In the genomic region with DNA sequence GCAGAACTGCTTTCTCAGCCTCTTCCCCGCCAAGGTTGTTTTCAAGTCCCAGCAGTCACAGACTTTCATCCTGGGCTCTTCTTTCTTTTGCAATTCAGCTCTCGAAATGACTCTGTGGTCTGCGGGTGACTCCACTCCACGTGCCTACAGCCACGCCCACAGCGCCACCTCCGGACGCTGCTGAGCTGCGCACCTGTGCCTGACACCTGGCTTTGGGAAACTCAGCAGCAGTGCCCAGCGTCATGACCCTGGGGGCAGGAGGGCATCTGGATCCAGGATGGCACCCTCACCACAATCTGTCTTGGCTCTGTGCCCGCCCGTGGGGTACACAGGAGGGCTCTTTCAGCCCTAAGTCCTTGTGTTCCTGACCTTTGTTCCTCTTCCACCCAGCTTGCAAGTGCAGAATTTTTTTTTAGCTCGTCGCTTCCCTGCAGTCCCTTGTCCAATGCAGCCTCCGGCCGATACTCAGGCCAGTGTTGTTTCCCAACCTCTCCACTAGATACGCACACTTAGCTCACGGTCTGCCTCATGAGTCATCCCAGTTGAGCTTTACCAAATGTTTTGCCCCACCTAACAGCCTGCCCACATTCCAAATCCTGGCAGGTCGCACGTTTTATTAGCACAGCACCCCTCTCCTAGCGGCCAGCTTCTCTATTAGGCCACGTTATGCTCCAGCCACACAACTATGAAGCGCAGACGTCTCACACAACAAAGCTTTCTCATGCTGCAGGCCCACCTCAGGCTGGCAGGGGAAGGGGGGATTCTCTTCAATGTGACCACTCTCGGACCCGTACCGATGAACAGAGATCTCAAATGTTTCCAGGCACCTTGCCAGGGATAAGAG, we compare ENCODE assay signal across 8 cellular contexts. TPM values are rescaled to one million over a fixed set of nuclear protein-coding genes. Genes with fewer than 3 reads are reported as not detected.
DNase-seq lines count a peak whose midpoint lies in the region; ATAC-seq and TF ChIP-seq lines count a peak whose summit lies in the region.

No MANE protein-coding gene starts in this region.

- H4K20me1 ChIP-seq in BLaER1 = peaks cover 59% of the 10 kb centered on the region

- peak; percentile 84 for DNase-seq in H7
- DNase-seq in RKO (ENCODE audit: low spot score) = peak; percentile 63
- DNase-seq in activated naive CD4-positive, alpha-beta T cell treated with anti-CD3 and anti-CD28 coated beads for 36 hours = peak; percentile 83
- peak; percentile 55 for DNase-seq in left ventricle myocardium superior
- DNase-seq in stimulated activated CD4-positive, alpha-beta T cell treated with anti-CD3 and anti-CD28 coated beads, Interleukin-2, amount 100 ng/mL, for 48 hours = peak; percentile 65 to 66

- peak overlapping the region; percentile 56 for H3K27ac ChIP-seq in BLaER1

- peak; percentile 74 for ATAC-seq in left ventricle myocardium superior
- no peak for ATAC-seq in GM21515 (IDR thresholded peaks at IDR 0.05; ENCODE audit: unreplicated experiment)
- ATAC-seq in GM18505 (IDR thresholded peaks at IDR 0.05; ENCODE audit: unreplicated experiment) = no peak

- peaks cover 2% of the 10 kb centered on the region for H3K9me3 Mint-ChIP-seq in activated naive CD4-positive, alpha-beta T cell treated with anti-CD3 and anti-CD28 coated beads for 36 hours

- no peak overlapping the region for H3K4me2 ChIP-seq in BLaER1

- H3K4me1 Mint-ChIP-seq in activated naive CD4-positive, alpha-beta T cell treated with anti-CD3 and anti-CD28 coated beads for 36 hours (ENCODE audit: low read depth) = peaks cover 36% of the 10 kb centered on the region

- TF ChIP-seq POLR2A in GM18505 (IDR thresholded peaks at IDR 0.05; ENCODE audit: borderline replicate concordance, extremely low read depth, insufficient read depth, insufficient read length) = no peak

- no peaks in the 10 kb centered on the region for H3K27me3 Mint-ChIP-seq in activated naive CD4-positive, alpha-beta T cell treated with anti-CD3 and anti-CD28 coated beads for 36 hours (ENCODE audit: low read depth)

- CTCF ChIA-PET in activated naive CD4-positive, alpha-beta T cell treated with anti-CD3 and anti-CD28 coated beads for 36 hours (lab: Charles Lee) = interaction anchor here (0.6 to 1.9 kb wide), 7 partner anchors 11 to 149 kb away, joined by 3 to 21 read pairs (median 3); no protein-coding TSS in a partner anchor

- H3K9ac ChIP-seq in BLaER1 = 0 out of 2 replicates have a peak overlapping the region, but pooled peaks have one; percentile 19

- peaks cover 43% of the 10 kb centered on the region for H3K4me1 ChIP-seq in BLaER1

- peaks cover 7% of the 10 kb centered on the region for H3K36me3 Mint-ChIP-seq in activated naive CD4-positive, alpha-beta T cell treated with anti-CD3 and anti-CD28 coated beads for 36 hours (ENCODE audit: low read depth)

- no peak overlapping the region for H3K4me3 Mint-ChIP-seq in activated naive CD4-positive, alpha-beta T cell treated with anti-CD3 and anti-CD28 coated beads for 36 hours

- peak overlapping the region; percentile 84 for H3K27ac Mint-ChIP-seq in activated naive CD4-positive, alpha-beta T cell treated with anti-CD3 and anti-CD28 coated beads for 36 hours

- no peaks in the 10 kb centered on the region for H3K27me3 ChIP-seq in BLaER1
- no peaks in the 10 kb centered on the region for H3K27me3 ChIP-seq in H7 (ENCODE audit: control insufficient read depth, insufficient read depth, low read length)

- H3K36me3 ChIP-seq in BLaER1 (peaks cover 84% of the 10 kb centered on the region), H7 (replicated peaks; ENCODE audit: control insufficient read depth, insufficient read depth, low read length) (0 out of 2 replicates have a peak, but pooled peaks cover 1% of the 10 kb centered on the region)

- peaks cover 11% of the 10 kb centered on the region for H3K9me3 ChIP-seq in BLaER1

- no peak overlapping the region for H3K4me3 ChIP-seq in BLaER1
- H3K4me3 ChIP-seq in H7 (ENCODE audit: insufficient read depth, low read depth, low read length) = no peak overlapping the region

- intact Hi-C loops in activated naive CD4-positive, alpha-beta T cell treated with anti-CD3 and anti-CD28 coated beads for 36 hours (cut with micrococcal nuclease) = loop anchor here (1.0 kb wide), 2 partner anchors 13 to 66 kb away; no protein-coding TSS in a partner anchor
- intact Hi-C loops in left ventricle myocardium superior (cut with micrococcal nuclease) = no loop called here

RNA-seq across cellular contexts. Expression of gene CAPN10, which starts 6.5 kb away (rescaled TPM):
- 66.5 and 69.0 TPM in 2 replicates for total RNA-seq in H7 (2014; rRNA removed; shearing (Covaris generic))
- 10 to 100 TPM; 24.9 to 28.5 TPM for total RNA-seq in activated naive CD4-positive, alpha-beta T cell treated with anti-CD3 and anti-CD28 coated beads for 36 hours
- total RNA-seq in left ventricle myocardium superior = 51.2 TPM

RNA-seq across cellular contexts. Expression of gene RNPEPL1, which starts 11.7 kb away (rescaled TPM):
- total RNA-seq in H7 (2014; rRNA removed; shearing (Covaris generic)) = 10.3 and 15.2 TPM in 2 replicates
- total RNA-seq in activated naive CD4-positive, alpha-beta T cell treated with anti-CD3 and anti-CD28 coated beads for 36 hours = 10 to 100 TPM; 40.3 to 44.3 TPM
- 105 TPM for total RNA-seq in left ventricle myocardium superior

RNA-seq across cellular contexts. Expression of gene DUSP28, which starts 19.8 kb away (rescaled TPM):
- 2.4 and 2.5 TPM in 2 replicates for total RNA-seq in H7 (2014; rRNA removed; shearing (Covaris generic))
- 1 to 10 TPM; 5.1 to 5.6 TPM for total RNA-seq in activated naive CD4-positive, alpha-beta T cell treated with anti-CD3 and anti-CD28 coated beads for 36 hours
- total RNA-seq in left ventricle myocardium superior = 13.2 TPM

RNA-seq across cellular contexts. Expression of gene ANKMY1, which starts 22.2 kb away (rescaled TPM):
- total RNA-seq in H7 (2014; rRNA removed; shearing (Covaris generic)) = 3.6 and 8.9 TPM in 2 replicates
- total RNA-seq in activated naive CD4-positive, alpha-beta T cell treated with anti-CD3 and anti-CD28 coated beads for 36 hours = 10 to 100 TPM; 17.0 to 17.4 TPM
- total RNA-seq in left ventricle myocardium superior = 5.1 TPM

RNA-seq across cellular contexts. Expression of gene GPR35, which starts 45.3 kb away (rescaled TPM):
- total RNA-seq in H7 (2014; rRNA removed; shearing (Covaris generic)) = 0.07 TPM in 1 of 2 replicates, not detected in the other
- total RNA-seq in activated naive CD4-positive, alpha-beta T cell treated with anti-CD3 and anti-CD28 coated beads for 36 hours = 1 to 10 TPM; 2.5 to 2.6 TPM
- total RNA-seq in left ventricle myocardium superior = 2.1 TPM
